ENCODE assay signal across 1 cellular context in the genomic region with DNA sequence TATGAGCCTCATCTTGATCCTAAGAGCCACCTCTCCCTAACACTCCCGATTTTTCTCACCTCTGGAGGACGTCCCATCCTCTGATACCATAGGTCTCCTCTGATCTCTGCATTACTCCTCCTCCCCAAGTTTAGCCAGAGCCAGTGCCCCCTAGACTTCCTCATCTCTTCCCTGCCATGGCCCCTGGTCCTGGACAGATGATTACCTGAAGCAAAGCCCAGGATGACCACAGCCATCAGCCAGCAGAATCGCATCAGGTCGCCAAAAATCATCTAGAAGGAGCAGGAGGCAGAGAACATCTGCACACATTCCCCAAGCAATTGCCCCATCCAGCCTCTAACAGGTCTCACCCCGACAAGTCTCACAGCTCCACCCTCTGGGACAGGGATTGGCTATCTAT.
TF ChIP-seq lines count a peak whose summit lies in the region.

No MANE protein-coding gene starts in this region.

TF ChIP-seq in IMR-90, 13 proteins besides CTCF, POLR2A, EP300 and RAD21:
- TF ChIP-seq BHLHE40 (IDR thresholded peaks at IDR 0.05; ENCODE audit: low read depth, low read length) (no peak), MXI1 (IDR thresholded peaks at IDR 0.05; ENCODE audit: borderline replicate concordance, low read depth, low read length) (no peak), MAFK (IDR thresholded peaks at IDR 0.05; ENCODE audit: low read depth, low read length) (no peak), RCOR1 (IDR thresholded peaks at IDR 0.05; ENCODE audit: insufficient replicate concordance, low read length) (no peak), SMC3 (IDR thresholded peaks at IDR 0.05; ENCODE audit: low read depth, low read length) (no peak), RFX5 (IDR thresholded peaks at IDR 0.05; ENCODE audit: low read depth, low read length) (no peak), FOS (IDR thresholded peaks at IDR 0.05; ENCODE audit: low read depth, low read length) (no peak), CEBPB (IDR thresholded peaks at IDR 0.05; ENCODE audit: low read depth, low read length) (no peak), CHD1 (IDR thresholded peaks at IDR 0.05; ENCODE audit: low read depth, low read length) (no peak), ELK1 (IDR thresholded peaks at IDR 0.05; ENCODE audit: borderline replicate concordance, low read depth, low read length) (no peak), MAZ (IDR thresholded peaks at IDR 0.05; ENCODE audit: borderline replicate concordance, low read depth, low read length) (no peak), NFE2L2 (IDR thresholded peaks at IDR 0.05; ENCODE audit: low read depth, low read length) (no peak), USF2 (IDR thresholded peaks at IDR 0.05; ENCODE audit: low read depth, low read length) (no peak)
